Comparison of ENCODE assay signal across 8 cellular contexts in genomic region chr3:9779721-9780450, GRCh38. TPM values are rescaled to one million over a fixed set of nuclear protein-coding genes. Genes with fewer than 3 reads are reported as not detected.
DNase-seq lines count a peak whose midpoint lies in the region; ATAC-seq lines count a peak whose summit lies in the region.

No MANE protein-coding gene starts in this region.

- DNase-seq in GDM1 (lab: John Stamatoyannopoulos, UW) (peak; percentile 96), NOMO-1 (lab: John Stamatoyannopoulos, UW; ENCODE audit: unreplicated experiment in 2 of 2) (peak; percentile 97), G401 (ENCODE audit: low spot score) (no peak), NCI-H524 (lab: John Stamatoyannopoulos, UW) (no peak), NCI-H524 treated with DMSO at 0.1 percent for 48 hours (lab: John Stamatoyannopoulos, UW) (no peak)
- DNase-seq in stimulated activated CD8-positive, alpha-beta memory T cell treated with anti-CD3 and anti-CD28 coated beads, Interleukin-15, amount 100 ng/mL, for 48 hours (ENCODE audit: low read depth in 2 of 2), result peak; percentile 48 to 57

- peak overlapping the region; percentile 63 for H3K27ac ChIP-seq in angular gyrus (ENCODE audit: low read depth, low read length)

- ATAC-seq in GM21526 (IDR thresholded peaks at IDR 0.05; ENCODE audit: low FRiP score, unreplicated experiment), result peak; percentile 39

- in situ Hi-C loops in G401 (cut with HindIII; ENCODE audit: low sequenced_read_pairs), result no loop called here

RNA-seq across cellular contexts. Expression of gene CAMK1, which starts 10.1 kb away (rescaled TPM):
- total RNA-seq in G401 (2014; rRNA removed; shearing (Covaris generic)), result not detected in 2 replicates

RNA-seq across cellular contexts. Expression of gene TADA3, which starts 12.4 kb away (rescaled TPM):
- 70.0 and 72.1 TPM in 2 replicates for total RNA-seq in G401 (2014; rRNA removed; shearing (Covaris generic))

RNA-seq across cellular contexts. Expression of gene ARPC4, which starts 13.0 kb away (rescaled TPM):
- total RNA-seq in G401 (2014; rRNA removed; shearing (Covaris generic)), result 231 and 292 TPM in 2 replicates

RNA-seq across cellular contexts. Expression of gene OGG1, which starts 30.1 kb away (rescaled TPM):
- 32.1 and 35.3 TPM in 2 replicates for total RNA-seq in G401 (2014; rRNA removed; shearing (Covaris generic))

RNA-seq across cellular contexts. Expression of gene TTLL3, which starts 30.2 kb away (rescaled TPM):
- total RNA-seq in G401 (2014; rRNA removed; shearing (Covaris generic)), result 4.6 and 5.4 TPM in 2 replicates

Comparison
In these comparisons a context has a peak if more than half of its experiments do, and no peak if none do; other contexts are left out.
1. DNase-seq: peak in GDM1 (single experiment), NOMO-1 (2 of 2) and stimulated activated CD8-positive, alpha-beta memory T cell treated with anti-CD3 and anti-CD28 coated beads, Interleukin-15, amount 100 ng/mL, for 48 hours (2 of 2); none in G401 (single experiment), NCI-H524 (0 of 2) and NCI-H524 treated with DMSO at 0.1 percent for 48 hours (single experiment).